Comparison of ENCODE assay signal across 9 cellular contexts in the genomic region with DNA sequence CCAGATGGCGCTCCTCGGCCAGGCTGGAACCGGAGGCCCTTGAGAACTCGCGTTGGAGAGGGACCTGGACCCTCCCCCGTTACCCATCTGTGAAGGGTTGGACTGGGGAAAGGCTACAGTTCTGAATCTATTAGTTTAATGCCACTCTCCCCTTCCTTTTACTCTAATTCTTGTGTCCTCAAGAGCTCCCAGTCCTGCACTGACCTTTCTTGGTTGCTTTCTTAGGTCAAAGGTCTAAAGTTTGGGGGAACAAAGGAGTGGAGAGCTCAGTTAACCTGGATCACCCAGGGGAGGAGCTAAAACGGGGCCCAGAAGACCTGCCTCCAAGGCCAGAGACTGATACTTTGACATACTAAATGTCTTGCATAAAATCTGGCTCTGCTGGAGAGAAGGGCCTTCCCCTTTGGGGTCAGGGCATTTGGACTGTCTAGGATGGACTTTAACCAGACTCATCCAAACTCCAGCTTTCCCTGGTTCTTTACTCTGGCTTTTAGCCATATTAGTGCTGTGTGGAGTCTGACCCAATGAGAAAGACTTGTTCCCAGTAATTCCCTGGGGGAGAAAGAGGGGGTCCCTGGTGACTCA. TPM values are rescaled to one million over a fixed set of nuclear protein-coding genes. Genes with fewer than 3 reads are reported as not detected.
A peak's percentile ranks its signal among the peaks of the same experiment; 100 is the strongest.
DNase-seq lines count a peak whose midpoint lies in the region; ATAC-seq, FAIRE-seq and TF ChIP-seq lines count a peak whose summit lies in the region.
"Had no signal": no experiment of that assay in that cellular context is flagged by ENCODE, and none has a peak within 500 bp of the region (broad histone marks: within the 10 kb centered on the region; RNA-seq: fewer than 3 reads in every experiment).

No MANE protein-coding gene starts in this region.

- H3K27me3 Mint-ChIP-seq in Caco-2 (ENCODE audit: insufficient read depth, unreplicated experiment), result no peaks in the 10 kb centered on the region

- H4K20me1 ChIP-seq in PC-3 (ENCODE audit: low read length), result peaks cover 4% of the 10 kb centered on the region; the same call in 1 of the 2 replicates

- no peak for DNase-seq in Caco-2
- DNase-seq in PC-3, result no peak
- DNase-seq in epidermal melanocyte (ENCODE audit: insufficient read length, low spot score), result peak; percentile 5
- DNase-seq in ovary, result peak in 2 of 5 donors; percentile 49 to 60
- DNase-seq in omental fat pad (ENCODE audit: low spot score), result no peak
- no peak for DNase-seq in RCC 7860 (ENCODE audit: low spot score)
- no peak for DNase-seq in kidney tubule cell (ENCODE audit: low spot score)

- H3K4me1 ChIP-seq in Caco-2, result peaks cover 16% of the 10 kb centered on the region
- H3K4me1 ChIP-seq in PC-3 (ENCODE audit: insufficient read depth, low read length), result peaks cover 12% of the 10 kb centered on the region
- peaks cover 7% of the 10 kb centered on the region for H3K4me1 ChIP-seq in ovary (ENCODE audit: insufficient read depth)

- no peak for ATAC-seq in PC-3
- ATAC-seq in omental fat pad (ENCODE audit: low FRiP score), result no peak
- no peak for ATAC-seq in GM19452 (IDR thresholded peaks at IDR 0.05; ENCODE audit: unreplicated experiment)

- H3K9me2 ChIP-seq in PC-3 (replicated peaks; ENCODE audit: low read length), result no peaks in the 10 kb centered on the region

- H2AFZ ChIP-seq in PC-3 (ENCODE audit: low read length), result no peak overlapping the region

- H3K27me3 ChIP-seq in Caco-2 (replicated peaks; ENCODE audit: control insufficient read depth, insufficient read depth, low read length) (no peaks in the 10 kb centered on the region), PC-3 (ENCODE audit: low read length) (no peaks in the 10 kb centered on the region), ovary (no peaks in the 10 kb centered on the region)

- no peak overlapping the region for H3K4me3 ChIP-seq in Caco-2 (ENCODE audit: low read depth, low read length)
- no peak overlapping the region; the same call in 1 of the 2 replicates for H3K4me3 ChIP-seq in PC-3 (ENCODE audit: low read length)
- no peak overlapping the region for H3K4me3 ChIP-seq in ovary

- H3K36me3 ChIP-seq in Caco-2 (ENCODE audit: control insufficient read depth, insufficient read depth, low read length), result peaks cover 8% of the 10 kb centered on the region
- peaks cover 14% of the 10 kb centered on the region; the same call in 1 of the 2 replicates for H3K36me3 ChIP-seq in PC-3 (ENCODE audit: low read depth, low read length)
- no peaks in the 10 kb centered on the region for H3K36me3 ChIP-seq in ovary

- H3K9me3 ChIP-seq in Caco-2 (no peaks in the 10 kb centered on the region), PC-3 (ENCODE audit: low read length) (no peaks in the 10 kb centered on the region), ovary (no peaks in the 10 kb centered on the region)

- no peak for TF ChIP-seq POLR2A in ovary (IDR thresholded peaks at IDR 0.05)

- peak overlapping the region; percentile 49 for H3K4me2 ChIP-seq in PC-3 (ENCODE audit: low read length)

- H3K36me3 Mint-ChIP-seq in Caco-2 (ENCODE audit: insufficient read depth, unreplicated experiment), result peaks cover 47% of the 10 kb centered on the region

- H3K27ac ChIP-seq in PC-3 (ENCODE audit: low read length), result no peak overlapping the region
- peak overlapping the region; percentile 52 to 100 for H3K27ac ChIP-seq in ovary

- no peak overlapping the region for H3K9ac ChIP-seq in PC-3 (ENCODE audit: low read length)

- FAIRE-seq in RCC 7860 (lab: Jason Lieb, UNC), result no peak
- FAIRE-seq: colon had no signal

- peaks cover 17% of the 10 kb centered on the region for H3K4me1 Mint-ChIP-seq in Caco-2 (ENCODE audit: low read depth, unreplicated experiment)

- no peak for TF ChIP-seq CTCF in Caco-2 (IDR thresholded peaks at IDR 0.05; ENCODE audit: insufficient read depth in 1 of 2, low read depth in 1 of 2, low read length in 1 of 2, severe bottlenecking in 1 of 2, unreplicated experiment in 1 of 2)
- peak; percentile 5 for TF ChIP-seq CTCF in PC-3 (conservative IDR thresholded peaks at IDR 0.05; ENCODE audit: low read depth, low read length)
- TF ChIP-seq CTCF in ovary (IDR thresholded peaks at IDR 0.05), result peak in 1 of 3 donors; percentile 97
- TF ChIP-seq CTCF in omental fat pad (IDR thresholded peaks at IDR 0.05), result peak in 1 of 3 donors; percentile 97

- POLR2A ChIA-PET in Caco-2 (lab: Charles Lee), result interaction anchor here (0.5 to 3.1 kb wide), 14 partner anchors 8 to 186 kb away, joined by 3 to 60 read pairs (median 5); partner anchors contain the start of genes CDCA3, COPS7A, GNB3 and NOP2
- POLR2A ChIA-PET in PC-3 (lab: Charles Lee; ENCODE audit: unreplicated experiment), result interaction anchor here (1.0 to 1.9 kb wide), 3 partner anchors 11 to 24 kb away, joined by 7 to 14 read pairs (median 8); partner anchors contain the start of gene PTMS

- no TSS peak for BruUV-seq in Caco-2 (replicated peaks; lab: Mats Ljungman, UMichigan)
- no TSS peak for BruUV-seq in PC-3 (replicated peaks; lab: Mats Ljungman, UMichigan)

- no peak for TF ChIP-seq EP300 in ovary (IDR thresholded peaks at IDR 0.05)

- no peaks in the 10 kb centered on the region for H3K9me3 Mint-ChIP-seq in Caco-2 (ENCODE audit: unreplicated experiment)

- WGBS in ovary, 3 donors, result 0 to 1% (median 0%) methylated on average over 7 of the region's 7 CpGs

- peak overlapping the region; percentile 90 for H3K4me3 Mint-ChIP-seq in Caco-2 (ENCODE audit: unreplicated experiment)

- H3F3A ChIP-seq in PC-3 (ENCODE audit: low read length, unreplicated experiment), result no peaks in the 10 kb centered on the region

- intact Hi-C loops in Caco-2 (cut with micrococcal nuclease; ENCODE audit: unreplicated experiment), result loop anchor here (1.0 to 2.0 kb wide), 7 partner anchors 12 to 98 kb away; partner anchors contain the start of genes COPS7A, PTMS and USP5
- intact Hi-C loops in PC-3 (cut with micrococcal nuclease), result loop anchor here (1.0 to 5.0 kb wide), 4 partner anchors 13 to 98 kb away; partner anchors contain the start of genes CDCA3, PTMS and USP5
- intact Hi-C loops in ovary (cut with DNase I), result loop anchor here in 2 of 4 donors (1.0 to 5.0 kb wide), 3 partner anchors 13 to 73 kb away; partner anchors contain the start of genes P3H3 (in 2 of the 2) and PTMS (in 2 of the 2)

- peaks cover 23% of the 10 kb centered on the region for H3K79me2 ChIP-seq in PC-3 (ENCODE audit: low read length)

- CTCF ChIA-PET in Caco-2 (lab: Charles Lee), result interaction anchor here (0.5 to 4.5 kb wide), 31 partner anchors 10 to 362 kb away, joined by 3 to 135 read pairs (median 6); partner anchors contain the start of genes CD4, CDCA3, COPS7A and LAG3
- CTCF ChIA-PET in PC-3 (lab: Charles Lee), result interaction anchor here (0.6 to 1.8 kb wide), 2 partner anchors 13 to 25 kb away, joined by 5 to 24 read pairs; partner anchors contain the start of gene PTMS

- peak overlapping the region; percentile 94 for H3K27ac Mint-ChIP-seq in Caco-2 (ENCODE audit: unreplicated experiment)

RNA-seq across cellular contexts. Expression of gene MLF2, which starts 0.9 kb away (rescaled TPM):
- 303 and 309 TPM in 2 replicates for total RNA-seq in Caco-2 (2022)
- total RNA-seq in PC-3 (2014; rRNA removed), result 222 and 248 TPM in 2 replicates
- total RNA-seq in ovary, result 100 to 1,000 TPM in 6 of 7 donors, 10 to 100 TPM in 1; 64.1 to 162 (median 141) TPM
- 100 to 1,000 TPM; 130 to 138 TPM for polyA plus RNA-seq in ovary
- total RNA-seq in omental fat pad, result 100 to 1,000 TPM; 127 to 150 (median 129) TPM

RNA-seq across cellular contexts. Expression of gene PTMS, which starts 12.3 kb away (rescaled TPM):
- total RNA-seq in Caco-2 (2022), result 264 and 285 TPM in 2 replicates
- total RNA-seq in PC-3 (2014; rRNA removed), result 46.4 and 84.7 TPM in 2 replicates
- 1,000 to 10,000 TPM in 1 of 7 donors, 100 to 1,000 TPM in 6; 100 to 1,013 (median 576) TPM for total RNA-seq in ovary
- polyA plus RNA-seq in ovary, result 100 to 1,000 TPM; 550 to 594 TPM
- total RNA-seq in omental fat pad, result 100 to 1,000 TPM in 2 of 4 donors, 10 to 100 TPM in 2; 77.6 to 143 (median 113) TPM

RNA-seq across cellular contexts. Expression of gene LAG3, which starts 18.5 kb away (rescaled TPM):
- total RNA-seq in Caco-2 (2022), result 1.9 and 3.2 TPM in 2 replicates
- total RNA-seq in PC-3 (2014; rRNA removed), result 0.40 and 0.58 TPM in 2 replicates
- total RNA-seq in ovary, result 10 to 100 TPM in 6 of 7 donors, 1 to 10 TPM in 1; 8.5 to 21.8 (median 16.0) TPM
- 10 to 100 TPM in 1 of 2 donors, 1 to 10 TPM in 1; 4.7 to 13.7 TPM for polyA plus RNA-seq in ovary
- total RNA-seq in omental fat pad, result 1 to 10 TPM in 2 of 4 donors, under 1 TPM in 2; 0.44 to 2.2 (median 0.92) TPM

RNA-seq across cellular contexts. Expression of gene COPS7A, which starts 30.0 kb away (rescaled TPM):
- 56.8 and 61.9 TPM in 2 replicates for total RNA-seq in Caco-2 (2022)
- total RNA-seq in PC-3 (2014; rRNA removed), result 82.3 and 86.9 TPM in 2 replicates
- total RNA-seq in ovary, result 10 to 100 TPM; 36.4 to 61.4 (median 48.4) TPM
- polyA plus RNA-seq in ovary, result 10 to 100 TPM; 45.7 to 74.8 TPM
- total RNA-seq in omental fat pad, result 10 to 100 TPM; 51.2 to 64.0 (median 62.7) TPM

RNA-seq across cellular contexts. Expression of gene CD4, which starts 35.5 kb away (rescaled TPM):
- total RNA-seq in Caco-2 (2022) (not detected in 2 replicates), PC-3 (2014; rRNA removed) (0.23 TPM in 1 of 2 replicates, not detected in the other), ovary (10 to 100 TPM in 4 of 7 donors, 1 to 10 TPM in 3; 2.1 to 12.5 (median 10.3) TPM), omental fat pad (10 to 100 TPM; 19.7 to 26.5 (median 21.8) TPM)
- 10 to 100 TPM in 1 of 2 donors, 1 to 10 TPM in 1; 7.3 to 40.2 TPM for polyA plus RNA-seq in ovary
